Comparison of ENCODE assay signal across 1 cellular context in the genomic region with DNA sequence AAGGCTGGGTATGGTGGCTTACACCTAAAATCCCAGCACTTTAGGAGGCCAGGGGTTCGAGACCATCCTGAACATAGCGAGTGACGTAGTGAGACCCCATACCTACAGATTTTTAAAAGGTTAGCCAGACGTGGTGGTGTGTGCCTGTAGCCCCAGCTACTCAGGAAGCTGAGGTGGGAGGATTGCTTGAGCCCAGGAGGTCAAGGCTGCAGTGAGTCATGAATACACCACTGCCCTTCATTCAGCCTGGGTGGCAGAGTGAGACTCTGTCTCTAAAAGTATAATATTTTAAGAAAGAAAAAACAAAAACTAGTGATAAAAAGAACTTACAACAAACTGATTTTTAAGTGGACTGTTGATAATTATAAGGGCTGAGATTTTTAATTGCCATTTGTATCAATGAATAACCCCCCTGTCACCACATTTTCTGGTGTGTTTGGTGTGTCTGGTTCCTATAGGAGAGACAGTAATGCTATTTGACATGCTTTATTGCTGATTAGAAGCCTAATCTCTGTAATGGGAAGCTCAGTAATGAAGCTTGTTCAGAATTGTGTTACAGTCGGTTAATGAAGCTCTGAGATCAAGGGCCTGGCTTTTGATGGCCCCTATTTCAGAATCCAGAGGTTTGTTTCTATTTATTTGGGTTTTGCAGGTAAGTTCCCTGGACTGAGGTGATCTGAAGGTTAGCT.
TF ChIP-seq lines count a peak whose summit lies in the region.

No MANE protein-coding gene starts in this region.

TF ChIP-seq in HepG2, 621 proteins besides CTCF, POLR2A, EP300 and RAD21 (continued from another document):
- TF ChIP-seq, protein P1, sequence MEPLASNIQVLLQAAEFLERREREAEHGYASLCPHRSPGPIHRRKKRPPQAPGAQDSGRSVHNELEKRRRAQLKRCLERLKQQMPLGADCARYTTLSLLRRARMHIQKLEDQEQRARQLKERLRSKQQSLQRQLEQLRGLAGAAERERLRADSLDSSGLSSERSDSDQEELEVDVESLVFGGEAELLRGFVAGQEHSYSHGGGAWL (CRISPR knock-in tag; IDR thresholded peaks at IDR 0.05) = no peak
- no peak for TF ChIP-seq ZNF629 (CRISPR knock-in tag; conservative IDR thresholded peaks at IDR 0.05)
- no peak for TF ChIP-seq SOX13 (IDR thresholded peaks at IDR 0.05)
- no peak for TF ChIP-seq SOX13 (CRISPR knock-in tag; conservative IDR thresholded peaks at IDR 0.05 in 1 of 2, IDR thresholded peaks at IDR 0.05 in 1 of 2)
- no peak for TF ChIP-seq HNRNPL (IDR thresholded peaks at IDR 0.05; ENCODE audit: low read depth, low read length)
- no peak for TF ChIP-seq ZSCAN9 (CRISPR knock-in tag; IDR thresholded peaks at IDR 0.05; ENCODE audit: borderline replicate concordance)
- no peak for TF ChIP-seq FOXP1 (IDR thresholded peaks at IDR 0.05)
- no peak for TF ChIP-seq FOXP1 (CRISPR knock-in tag; IDR thresholded peaks at IDR 0.05)
